In genomic region chr15:98425173-98425572, GRCh38 we compare ENCODE assay signal across 37 cellular contexts.
"Had no signal": no experiment of that assay in that cellular context is flagged by ENCODE, and none has a peak within 500 bp of the region (broad histone marks: within the 10 kb centered on the region; RNA-seq: fewer than 3 reads in every experiment).

No MANE protein-coding gene starts in this region.

- ATAC-seq: activated naive CD4-positive, alpha-beta T cell treated with anti-CD3 and anti-CD28 coated beads, Interleukin-2, amount 50 U/mL, for 72 hours; activated naive CD8-positive, alpha-beta T cell treated with anti-CD3 and anti-CD28 coated beads, Interleukin-2, amount 50 U/mL, for 24 hours; activated T-cell treated with anti-CD3 and anti-CD28 coated beads, Interleukin-2, amount 50 U/mL, for 4 hours; activated T-cell treated with anti-CD3 and anti-CD28 coated beads, Interleukin-2, amount 50 U/mL, for 72 hours; activated T-helper 17 cell treated with anti-CD3 and anti-CD28 coated beads, Interleukin-2, amount 50 U/mL, for 72 hours; body of pancreas had no signal

- H3K4me3 Mint-ChIP-seq: activated naive CD4-positive, alpha-beta T cell treated with anti-CD3 and anti-CD28 coated beads for 36 hours; activated naive CD4-positive, alpha-beta T cell treated with anti-CD3 and anti-CD28 coated beads, Interleukin-2, amount 10 ng/mL, durations not matched to agents 7 days and 5 days; activated naive CD4-positive, alpha-beta T cell treated with anti-CD3 and anti-CD28 coated beads, Interleukin-2, amount 50 U/mL, for 24 hours; activated naive CD8-positive, alpha-beta T cell; activated naive CD8-positive, alpha-beta T cell treated with anti-CD3 and anti-CD28 coated beads for 36 hours; activated naive CD8-positive, alpha-beta T cell treated with anti-CD3 and anti-CD28 coated beads, Interleukin-2, amount 10 ng/mL, durations not matched to agents 7 days and 5 days; activated naive CD8-positive, alpha-beta T cell treated with anti-CD3 and anti-CD28 coated beads, Interleukin-2, amount 50 U/mL, for 24 hours; activated T-cell treated with anti-CD3 and anti-CD28 coated beads, Interleukin-2, amount 50 U/mL, for 24 hours; activated T-cell treated with anti-CD3 and anti-CD28 coated beads, Interleukin-2, amount 50 U/mL, for 4 hours; activated T-cell treated with anti-CD3 and anti-CD28 coated beads, Interleukin-2, amount 50 U/mL, for 72 hours; activated T-helper 1 cell treated with anti-CD3 and anti-CD28 coated beads, Interleukin-12 subunit alpha, Interleukin-12 subunit beta, Interleukin-2, Interleukin-4 antibody, amounts not matched to agents 30 ng/mL and 10 ng/mL and 1 ng/mL, durations not matched to agents 14 hours and 24 hours and 36 hours; activated T-helper 17 cell treated with anti-CD3 and anti-CD28 coated beads, Interleukin-2, amount 50 U/mL, for 72 hours; brain; central memory CD8-positive, alpha-beta T cell had no signal

- H3K4me3 ChIP-seq: adrenal gland, ascending aorta, body of pancreas, breast epithelium, cardiac muscle cell had no signal

- H3K27me3 ChIP-seq: ascending aorta had no signal

- H3K9me3 ChIP-seq: adrenal gland, ascending aorta, body of pancreas, breast epithelium had no signal

- DNase-seq: activated effector memory CD4-positive, alpha-beta T cell treated with anti-CD3 and anti-CD28 coated beads, Interleukin-2, amount 50 U/mL, for 16 hours; activated effector memory CD4-positive, alpha-beta T cell treated with Interleukin-2 at 50 U/mL for 16 hours; activated gamma-delta T cell; activated gamma-delta T cell treated with Interleukin-2 at 50 U/mL for 16 hours; activated naive CD4-positive, alpha-beta T cell; activated naive CD4-positive, alpha-beta T cell treated with anti-CD3 and anti-CD28 coated beads for 36 hours; activated naive CD4-positive, alpha-beta T cell treated with anti-CD3 and anti-CD28 coated beads, Interleukin-2, amount 10 ng/mL, durations not matched to agents 7 days and 5 days; activated naive CD4-positive, alpha-beta T cell treated with anti-CD3 and anti-CD28 coated beads, Interleukin-2, amount 50 U/mL, for 16 hours; activated naive CD4-positive, alpha-beta T cell treated with Interleukin-2 at 50 U/mL for 16 hours; activated naive CD8-positive, alpha-beta T cell treated with anti-CD3 and anti-CD28 coated beads for 36 hours; activated naive CD8-positive, alpha-beta T cell treated with anti-CD3 and anti-CD28 coated beads, Interleukin-2, amount 10 ng/mL, durations not matched to agents 7 days and 5 days; activated naive CD8-positive, alpha-beta T cell treated with anti-CD3 and anti-CD28 coated beads, Interleukin-2, amount 50 U/mL, for 24 hours; activated T-cell treated with anti-CD3 and anti-CD28 coated beads, Interleukin-2, amount 50 U/mL, for 24 hours; activated T-cell treated with anti-CD3 and anti-CD28 coated beads, Interleukin-2, amount 50 U/mL, for 4 hours; activated T-cell treated with anti-CD3 and anti-CD28 coated beads, Interleukin-2, amount 50 U/mL, for 48 hours; activated T-cell treated with anti-CD3 and anti-CD28 coated beads, Interleukin-2, amount 50 U/mL, for 72 hours; adrenal gland; amniotic stem cell; amygdala; anterior cingulate cortex; aorta; body of pancreas; brain microvascular endothelial cell; caudate nucleus; central memory CD4-positive, alpha-beta T cell; cerebellar nuclear complex had no signal

- H3K27ac Mint-ChIP-seq: activated naive CD4-positive, alpha-beta T cell treated with anti-CD3 and anti-CD28 coated beads for 36 hours; activated naive CD4-positive, alpha-beta T cell treated with anti-CD3 and anti-CD28 coated beads, Interleukin-2, amount 10 ng/mL, durations not matched to agents 7 days and 5 days; activated naive CD4-positive, alpha-beta T cell treated with anti-CD3 and anti-CD28 coated beads, Interleukin-2, amount 50 U/mL, for 24 hours; activated naive CD4-positive, alpha-beta T cell treated with anti-CD3 and anti-CD28 coated beads, Interleukin-2, amount 50 U/mL, for 72 hours; activated naive CD8-positive, alpha-beta T cell; activated naive CD8-positive, alpha-beta T cell treated with anti-CD3 and anti-CD28 coated beads for 36 hours; activated naive CD8-positive, alpha-beta T cell treated with anti-CD3 and anti-CD28 coated beads, Interleukin-2, amount 10 ng/mL, durations not matched to agents 7 days and 5 days; activated naive CD8-positive, alpha-beta T cell treated with anti-CD3 and anti-CD28 coated beads, Interleukin-2, amount 50 U/mL, for 24 hours; activated T-cell treated with anti-CD3 and anti-CD28 coated beads, Interleukin-2, amount 50 U/mL, for 24 hours; activated T-cell treated with anti-CD3 and anti-CD28 coated beads, Interleukin-2, amount 50 U/mL, for 72 hours; activated T-helper 1 cell treated with anti-CD3 and anti-CD28 coated beads, Interleukin-12 subunit alpha, Interleukin-12 subunit beta, Interleukin-2, Interleukin-4 antibody, amounts not matched to agents 30 ng/mL and 10 ng/mL and 1 ng/mL, durations not matched to agents 14 hours and 24 hours and 36 hours; activated T-helper 17 cell treated with anti-CD3 and anti-CD28 coated beads, Interleukin-2, amount 50 U/mL, for 72 hours; activated T-helper 2 cell treated with anti-CD3 and anti-CD28 coated beads, Interferon-gamma antibody, Interleukin-2, Interleukin-4, amounts not matched to agents 10 μg/mL and 5 μg/mL and 100 μg/mL, durations not matched to agents 14 hours and 24 hours and 36 hours; brain had no signal

- H3K36me3 ChIP-seq: adrenal gland, ascending aorta, brain microvascular endothelial cell, breast epithelium, cardiac muscle cell had no signal

- H3K4me1 Mint-ChIP-seq: activated naive CD8-positive, alpha-beta T cell treated with anti-CD3 and anti-CD28 coated beads, Interleukin-2, amount 10 ng/mL, durations not matched to agents 7 days and 5 days; activated naive CD8-positive, alpha-beta T cell treated with anti-CD3 and anti-CD28 coated beads, Interleukin-2, amount 50 U/mL, for 24 hours; activated T-helper 17 cell treated with anti-CD3 and anti-CD28 coated beads, Interleukin-2, amount 50 U/mL, for 72 hours had no signal

- H3K9me3 Mint-ChIP-seq: activated naive CD4-positive, alpha-beta T cell treated with anti-CD3 and anti-CD28 coated beads for 36 hours; activated naive CD4-positive, alpha-beta T cell treated with anti-CD3 and anti-CD28 coated beads, Interleukin-2, amount 10 ng/mL, durations not matched to agents 7 days and 5 days; activated naive CD4-positive, alpha-beta T cell treated with anti-CD3 and anti-CD28 coated beads, Interleukin-2, amount 50 U/mL, for 24 hours; activated naive CD4-positive, alpha-beta T cell treated with anti-CD3 and anti-CD28 coated beads, Interleukin-2, amount 50 U/mL, for 72 hours; activated naive CD8-positive, alpha-beta T cell treated with anti-CD3 and anti-CD28 coated beads for 36 hours; activated naive CD8-positive, alpha-beta T cell treated with anti-CD3 and anti-CD28 coated beads, Interleukin-2, amount 10 ng/mL, durations not matched to agents 7 days and 5 days; activated naive CD8-positive, alpha-beta T cell treated with anti-CD3 and anti-CD28 coated beads, Interleukin-2, amount 50 U/mL, for 24 hours; activated T-cell treated with anti-CD3 and anti-CD28 coated beads, Interleukin-2, amount 50 U/mL, for 24 hours; activated T-cell treated with anti-CD3 and anti-CD28 coated beads, Interleukin-2, amount 50 U/mL, for 4 hours; activated T-cell treated with anti-CD3 and anti-CD28 coated beads, Interleukin-2, amount 50 U/mL, for 72 hours; activated T-helper 1 cell treated with anti-CD3 and anti-CD28 coated beads, Interleukin-12 subunit alpha, Interleukin-12 subunit beta, Interleukin-2, Interleukin-4 antibody, amounts not matched to agents 30 ng/mL and 10 ng/mL and 1 ng/mL, durations not matched to agents 14 hours and 24 hours and 36 hours; activated T-helper 17 cell treated with anti-CD3 and anti-CD28 coated beads, Interleukin-2, amount 50 U/mL, for 72 hours; activated T-helper 2 cell treated with anti-CD3 and anti-CD28 coated beads, Interferon-gamma antibody, Interleukin-2, Interleukin-4, amounts not matched to agents 10 μg/mL and 5 μg/mL and 100 μg/mL, durations not matched to agents 14 hours and 24 hours and 36 hours; central memory CD8-positive, alpha-beta T cell had no signal

- H3K27ac ChIP-seq: adrenal gland, ascending aorta, body of pancreas, brain microvascular endothelial cell, breast epithelium, cardiac muscle cell had no signal

- H3K36me3 Mint-ChIP-seq: activated naive CD4-positive, alpha-beta T cell treated with anti-CD3 and anti-CD28 coated beads, Interleukin-2, amount 10 ng/mL, durations not matched to agents 7 days and 5 days; activated naive CD4-positive, alpha-beta T cell treated with anti-CD3 and anti-CD28 coated beads, Interleukin-2, amount 50 U/mL, for 24 hours; activated naive CD4-positive, alpha-beta T cell treated with anti-CD3 and anti-CD28 coated beads, Interleukin-2, amount 50 U/mL, for 72 hours; activated naive CD8-positive, alpha-beta T cell; activated naive CD8-positive, alpha-beta T cell treated with anti-CD3 and anti-CD28 coated beads for 36 hours; activated naive CD8-positive, alpha-beta T cell treated with anti-CD3 and anti-CD28 coated beads, Interleukin-2, amount 10 ng/mL, durations not matched to agents 7 days and 5 days; brain had no signal
